ENCODE assay signal across 8 cellular contexts in the genomic region with DNA sequence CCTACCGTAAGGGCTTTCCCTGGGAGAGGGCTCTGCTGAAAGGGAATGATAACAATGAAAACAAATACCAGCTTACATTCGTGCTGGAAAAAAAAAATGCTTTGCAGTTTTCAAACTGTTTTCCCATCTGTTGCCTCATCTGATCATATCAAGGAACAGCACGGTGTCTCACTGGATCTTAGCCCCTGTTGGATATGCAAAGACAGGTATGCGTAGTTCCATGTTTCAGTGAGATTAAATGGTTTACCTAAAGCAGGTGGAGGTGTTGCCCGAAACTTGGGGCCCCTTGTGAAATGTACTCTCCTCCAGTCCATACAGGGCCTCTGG.
A peak's percentile ranks its signal among the peaks of the same experiment; 100 is the strongest.
DNase-seq lines count a peak whose midpoint lies in the region; ATAC-seq, FAIRE-seq and TF ChIP-seq lines count a peak whose summit lies in the region.

No MANE protein-coding gene starts in this region.

- peak overlapping the region; percentile 88 for H3K4me3 Mint-ChIP-seq in astrocyte (ENCODE audit: unreplicated experiment)
- peak overlapping the region; percentile 98 for H3K4me3 Mint-ChIP-seq in memory B cell

- no peak for TF ChIP-seq EP300 in upper lobe of left lung (IDR thresholded peaks at IDR 0.05)

- peaks cover 14% of the 10 kb centered on the region for H3K4me1 Mint-ChIP-seq in astrocyte (ENCODE audit: low read depth, unreplicated experiment)
- H3K4me1 Mint-ChIP-seq in memory B cell, result peaks cover 18% of the 10 kb centered on the region

- H4K20me1 ChIP-seq in astrocyte (ENCODE audit: insufficient read depth, low read length), result peaks cover 3% of the 10 kb centered on the region

- H3K4me3 ChIP-seq in heart left ventricle, result peak overlapping the region in 9 of 12 donors; percentile 63 to 94 (median 88)
- H3K4me3 ChIP-seq in astrocyte (ENCODE audit: insufficient read depth, low read depth, low read length), result no peak overlapping the region
- H3K4me3 ChIP-seq in upper lobe of left lung, result peak overlapping the region in 3 of 4 donors; percentile 84 to 97 (median 91)

- DNase-seq in heart left ventricle (no peak), left cardiac atrium (no peak), astrocyte (ENCODE audit: low read depth) (no peak), memory B cell (ENCODE audit: low spot score in 2 of 2) (no peak), upper lobe of left lung (no peak), HuH-7.5 (ENCODE audit: low spot score) (no peak)

- H3K36me3 ChIP-seq in heart left ventricle (no peaks in the 10 kb centered on the region), astrocyte (ENCODE audit: insufficient read depth, low read length) (no peaks in the 10 kb centered on the region), upper lobe of left lung (no peaks in the 10 kb centered on the region)

- FAIRE-seq in astrocyte (lab: Jason Lieb, UNC), result no peak

- H3K9me3 Mint-ChIP-seq in astrocyte (ENCODE audit: unreplicated experiment) (no peaks in the 10 kb centered on the region), memory B cell (peaks cover 2% of the 10 kb centered on the region)

- H3K36me3 Mint-ChIP-seq in astrocyte (ENCODE audit: low read depth, unreplicated experiment), result no peaks in the 10 kb centered on the region
- H3K36me3 Mint-ChIP-seq in memory B cell, result no peaks in the 10 kb centered on the region

- peaks cover 0 to 36% (median 20%) of the 10 kb centered on the region in 12 donors for H3K4me1 ChIP-seq in heart left ventricle
- H3K4me1 ChIP-seq in astrocyte (ENCODE audit: insufficient read depth, low read length), result peaks cover 9% of the 10 kb centered on the region
- H3K4me1 ChIP-seq in upper lobe of left lung, result peaks cover 8 to 33% (median 20%) of the 10 kb centered on the region in 4 donors

- 50 to 58% (median 53%) methylated on average over 5 of the region's 5 CpGs for WGBS in heart left ventricle, 4 donors
- 47 to 54% methylated on average over 5 of the region's 5 CpGs for WGBS in upper lobe of left lung, 2 donors

- H3K9ac ChIP-seq in astrocyte (ENCODE audit: low read length), result no peak overlapping the region

- H3K27me3 ChIP-seq in heart left ventricle, result no peaks in the 10 kb centered on the region
- peaks cover 19% of the 10 kb centered on the region for H3K27me3 ChIP-seq in astrocyte (ENCODE audit: insufficient read depth, low read length)
- H3K27me3 ChIP-seq in upper lobe of left lung, result no peaks in the 10 kb centered on the region

- TF ChIP-seq CTCF in heart left ventricle (IDR thresholded peaks at IDR 0.05) (no peak), astrocyte (IDR thresholded peaks at IDR 0.05; ENCODE audit: insufficient read depth, low read depth, low read length) (no peak), upper lobe of left lung (IDR thresholded peaks at IDR 0.05) (no peak)

- no peak overlapping the region for H2AFZ ChIP-seq in astrocyte (ENCODE audit: low read depth, low read length)

- peaks cover 9% of the 10 kb centered on the region for H3K79me2 ChIP-seq in astrocyte (ENCODE audit: insufficient read depth, low read length)

- intact Hi-C loops in heart left ventricle (cut with DNase I) (loop anchor here in 1 of 10 donors (5.0 kb wide), 1 partner anchor 86 kb away; no protein-coding TSS in a partner anchor), left cardiac atrium (cut with DNase I) (no loop called here)

- peak overlapping the region; percentile 98 for H3K4me2 ChIP-seq in astrocyte (ENCODE audit: low read length)

- H3K27ac ChIP-seq in heart left ventricle (peak overlapping the region in 10 of 12 donors; percentile 87 to 98 (median 93)), astrocyte (ENCODE audit: low read depth, low read length) (no peak overlapping the region), upper lobe of left lung (peak overlapping the region; percentile 81 to 94 (median 91))

- ATAC-seq in heart left ventricle (no peak), left cardiac atrium (no peak), memory B cell (ENCODE audit: low read depth) (no peak), upper lobe of left lung (ENCODE audit: low FRiP score in 2 of 2) (no peak), GM18505 (IDR thresholded peaks at IDR 0.05; ENCODE audit: unreplicated experiment) (no peak), HG03097 (IDR thresholded peaks at IDR 0.05; ENCODE audit: low FRiP score, unreplicated experiment) (no peak)

- H3K9me3 ChIP-seq in heart left ventricle, result no peaks in the 10 kb centered on the region
- H3K9me3 ChIP-seq in astrocyte (ENCODE audit: insufficient read depth, low read depth, low read length), result no peaks in the 10 kb centered on the region
- H3K9me3 ChIP-seq in upper lobe of left lung, result no peaks in the 10 kb centered on the region

- no peak for TF ChIP-seq POLR2A in heart left ventricle (IDR thresholded peaks at IDR 0.05)
- TF ChIP-seq POLR2A in upper lobe of left lung (IDR thresholded peaks at IDR 0.05), result no peak
- no peak for TF ChIP-seq POLR2A in GM18505 (IDR thresholded peaks at IDR 0.05; ENCODE audit: borderline replicate concordance, extremely low read depth, insufficient read depth, insufficient read length)

- H3K27me3 Mint-ChIP-seq in astrocyte (ENCODE audit: low read depth, unreplicated experiment), result peaks cover 12% of the 10 kb centered on the region
- H3K27me3 Mint-ChIP-seq in memory B cell, result no peaks in the 10 kb centered on the region

- H3K27ac Mint-ChIP-seq in astrocyte (ENCODE audit: unreplicated experiment) (peak overlapping the region; percentile 78), memory B cell (peak overlapping the region; percentile 86)
